ENCODE assay signal across 8 cellular contexts in the genomic region with DNA sequence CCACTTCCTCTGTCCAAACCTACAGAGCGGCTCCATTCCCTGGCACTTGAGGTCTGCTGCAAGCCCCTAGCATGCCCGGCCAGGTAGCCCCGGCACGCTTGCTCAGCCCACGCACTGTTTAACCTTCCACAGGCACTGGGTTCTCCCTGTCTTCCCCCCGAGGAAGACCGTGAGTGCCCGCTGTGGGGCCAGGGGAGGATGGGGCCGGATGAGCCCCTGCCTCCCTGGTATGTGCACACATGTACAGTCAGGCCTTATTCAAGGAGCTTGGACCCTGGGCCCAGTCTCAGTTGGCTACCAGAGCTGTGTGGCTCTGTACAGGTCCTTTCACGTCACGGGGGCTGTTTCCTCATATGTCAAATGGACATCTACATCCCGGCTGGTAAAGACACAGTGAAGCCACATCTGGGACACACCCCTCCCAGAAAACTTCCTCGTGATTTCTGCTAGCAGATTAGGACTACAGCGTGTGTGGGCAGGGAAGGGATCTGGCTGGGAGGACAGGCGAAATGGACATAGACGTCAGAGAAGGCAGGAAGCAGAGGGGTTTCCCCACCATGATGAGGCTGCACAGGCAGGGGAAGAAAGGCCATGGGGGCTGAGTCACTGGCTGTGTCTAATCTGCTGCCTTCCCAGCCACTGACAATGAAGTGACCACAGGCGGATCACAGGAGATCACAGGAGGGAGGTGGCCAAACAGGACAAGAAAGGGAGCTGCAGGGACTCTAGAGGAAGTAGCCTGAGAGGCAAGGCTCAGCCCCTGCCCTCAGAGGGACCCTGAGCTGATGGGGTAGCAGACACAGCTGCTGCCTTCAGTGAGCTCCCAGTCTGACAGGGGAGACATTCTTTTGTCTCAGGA.
DNase-seq lines count a peak whose midpoint lies in the region; ATAC-seq, FAIRE-seq and TF ChIP-seq lines count a peak whose summit lies in the region.

No MANE protein-coding gene starts in this region.

- ATAC-seq in RWPE2 (ENCODE audit: low read depth): peak; percentile 85

- H3K4me1 ChIP-seq in RWPE2 (ENCODE audit: insufficient read depth, poor library complexity, severe bottlenecking) (peaks cover 50% of the 10 kb centered on the region), kidney (ENCODE audit: control insufficient read depth in 1 of 2, insufficient read depth in 1 of 2, low read depth in 1 of 2, low read length in 2 of 2) (peaks cover 0 to 5% of the 10 kb centered on the region in 2 donors)

- no peak for TF ChIP-seq CTCF in RWPE2 (IDR thresholded peaks at IDR 0.05; ENCODE audit: poor library complexity, severe bottlenecking)
- no peak for TF ChIP-seq CTCF in foreskin fibroblast (IDR thresholded peaks at IDR 0.05; ENCODE audit: low read depth, low read length)
- TF ChIP-seq CTCF in kidney (IDR thresholded peaks at IDR 0.05; ENCODE audit: borderline replicate concordance, extremely low read depth, insufficient read depth): no peak

- H3K27me3 ChIP-seq in RWPE2 (ENCODE audit: insufficient read depth, poor library complexity, severe bottlenecking): no peaks in the 10 kb centered on the region

- no peak overlapping the region for H3K4me3 ChIP-seq in RWPE2 (ENCODE audit: severe bottlenecking)
- H3K4me3 ChIP-seq in foreskin fibroblast (ENCODE audit: low read depth in 1 of 2, low read length in 2 of 2): no peak overlapping the region
- H3K4me3 ChIP-seq in kidney (ENCODE audit: low read length in 2 of 2): no peak overlapping the region

- H3K27ac ChIP-seq in RWPE2 (ENCODE audit: poor library complexity, severe bottlenecking) (peak overlapping the region; percentile 98), kidney (ENCODE audit: low read depth in 2 of 2, low read length in 2 of 2) (no peak overlapping the region)

- FAIRE-seq in kidney (lab: Jason Lieb, UNC): no peak

- H3K36me3 ChIP-seq in RWPE2 (ENCODE audit: low read depth) (no peaks in the 10 kb centered on the region), kidney (ENCODE audit: control insufficient read depth in 1 of 2, insufficient read depth in 2 of 2, low read length in 2 of 2) (no peaks in the 10 kb centered on the region)

- H3K9ac ChIP-seq in kidney (ENCODE audit: low read length in 2 of 2): no peak overlapping the region

- H3K9me3 ChIP-seq in RWPE2 (ENCODE audit: severe bottlenecking) (no peaks in the 10 kb centered on the region), kidney (ENCODE audit: control insufficient read depth in 1 of 2, low read length in 2 of 2) (peaks cover 0 to 5% of the 10 kb centered on the region in 2 donors)

- intact Hi-C loops in kidney (cut with DNase I): no loop called here

- DNase-seq in GM03348 (ENCODE audit: low spot score) (peak; percentile 83), RWPE2 (ENCODE audit: low spot score) (peak; percentile 83), foreskin fibroblast (peak; percentile 94 to 95), pulmonary artery endothelial cell (ENCODE audit: low read depth, low spot score) (peak; percentile 80), kidney (no peak), NCI-H82 treated with DMSO at 0.1 percent for 48 hours (lab: John Stamatoyannopoulos, UW; ENCODE audit: unreplicated experiment) (no peak), NCI-H2196 treated with DMSO at 0.1 percent for 48 hours (lab: John Stamatoyannopoulos, UW; ENCODE audit: unreplicated experiment) (no peak), NCI-H1105 treated with DMSO at 0.1 percent for 48 hours (lab: John Stamatoyannopoulos, UW) (no peak)

Comparison
In these comparisons a context has a peak if more than half of its experiments do, and no peak if none do; other contexts are left out.
1. DNase-seq: peak in GM03348 (single experiment), RWPE2 (single experiment), foreskin fibroblast (2 of 2) and pulmonary artery endothelial cell (single experiment); none in kidney (single experiment), NCI-H82 treated with DMSO at 0.1 percent for 48 hours (single experiment), NCI-H2196 treated with DMSO at 0.1 percent for 48 hours (single experiment) and NCI-H1105 treated with DMSO at 0.1 percent for 48 hours (single experiment).